In genomic region chr2:118098307-118098706, GRCh38 we compare ENCODE assay signal across 20 cellular contexts. TPM values are rescaled to one million over a fixed set of nuclear protein-coding genes. Genes with fewer than 3 reads are reported as not detected.
A peak's percentile ranks its signal among the peaks of the same experiment; 100 is the strongest.
DNase-seq lines count a peak whose midpoint lies in the region; ATAC-seq and TF ChIP-seq lines count a peak whose summit lies in the region.
"Had no signal": no experiment of that assay in that cellular context is flagged by ENCODE, and none has a peak within 500 bp of the region (broad histone marks: within the 10 kb centered on the region; RNA-seq: fewer than 3 reads in every experiment).

No MANE protein-coding gene starts in this region.

- no peaks in the 10 kb centered on the region for H3K36me3 Mint-ChIP-seq in natural killer cell treated with Interleukin-12 subunit alpha and Interleukin-12 subunit beta and Interleukin-15 and Interleukin-18, amount 100 ng/mL, for 72 hours
- no peaks in the 10 kb centered on the region for H3K36me3 Mint-ChIP-seq in natural killer cell
- H3K36me3 Mint-ChIP-seq in T-helper 17 cell (ENCODE audit: low read depth): peaks cover 3% of the 10 kb centered on the region

- H3K23ac ChIP-seq in trophoblast cell (ENCODE audit: low read length): no peak overlapping the region

- no peak overlapping the region for H3K18ac ChIP-seq in trophoblast cell (ENCODE audit: low read length)

- H3K4me1 ChIP-seq in trophoblast cell (ENCODE audit: control insufficient read depth in 1 of 2, insufficient read depth in 2 of 2, low read length in 2 of 2): no peaks in the 10 kb centered on the region
- H3K4me1 ChIP-seq: Peyer's patch had no signal

- no peak overlapping the region for H2AK5ac ChIP-seq in trophoblast cell (ENCODE audit: low read length)

- H3K9me3 ChIP-seq in T-helper 17 cell (ENCODE audit: control insufficient read depth, low read length, poor library complexity, severe bottlenecking) (no peaks in the 10 kb centered on the region), trophoblast cell (ENCODE audit: insufficient read depth, low read depth, low read length) (no peaks in the 10 kb centered on the region)
- H3K9me3 ChIP-seq: Peyer's patch had no signal

- H3K27me3 ChIP-seq in trophoblast cell (ENCODE audit: insufficient read depth, low read length): no peaks in the 10 kb centered on the region
- H3K27me3 ChIP-seq: Peyer's patch had no signal

- H3K9ac ChIP-seq in trophoblast cell (ENCODE audit: low read length): no peak overlapping the region
- H3K9ac ChIP-seq: KMS-11 had no signal

- peak overlapping the region; percentile 19 to 61 for H3K27ac Mint-ChIP-seq in natural killer cell treated with Interleukin-12 subunit alpha and Interleukin-12 subunit beta and Interleukin-15 and Interleukin-18, amount 100 ng/mL, for 72 hours
- H3K27ac Mint-ChIP-seq in natural killer cell (no peak overlapping the region), T-helper 17 cell (peak overlapping the region; percentile 37)
- H3K27ac Mint-ChIP-seq: GM23338 had no signal

- no peaks in the 10 kb centered on the region for H3K9me3 Mint-ChIP-seq in natural killer cell treated with Interleukin-12 subunit alpha and Interleukin-12 subunit beta and Interleukin-15 and Interleukin-18, amount 100 ng/mL, for 72 hours
- H3K9me3 Mint-ChIP-seq in natural killer cell: no peaks in the 10 kb centered on the region
- H3K9me3 Mint-ChIP-seq: CD8-positive, alpha-beta memory T cell; GM23338 had no signal

- no peak overlapping the region for H3K4me3 ChIP-seq in trophoblast cell (ENCODE audit: low read depth, low read length)
- H3K4me3 ChIP-seq: GM12878, GM23338, Peyer's patch had no signal

- intact Hi-C loops in natural killer cell (cut with micrococcal nuclease): no loop called here

- H2BK120ac ChIP-seq in trophoblast cell (ENCODE audit: insufficient read depth, low read length, poor library complexity): no peak overlapping the region

- H4K8ac ChIP-seq in trophoblast cell (ENCODE audit: low read depth, low read length): no peak overlapping the region

- TF ChIP-seq CTCF in natural killer cell (IDR thresholded peaks at IDR 0.05): no peak

- no peak overlapping the region for H2AFZ ChIP-seq in trophoblast cell (ENCODE audit: insufficient read depth, low read length, poor library complexity)
- H2AFZ ChIP-seq: GM23338 had no signal

- H3K36me3 ChIP-seq in trophoblast cell (ENCODE audit: control insufficient read depth in 1 of 2, insufficient read depth in 2 of 2, low read length in 2 of 2): peaks cover 2% of the 10 kb centered on the region in 2 experiments

- no peak overlapping the region for H3K4ac ChIP-seq in trophoblast cell (ENCODE audit: low read depth, low read length)

- H2BK5ac ChIP-seq in trophoblast cell (ENCODE audit: low read depth, low read length, poor library complexity): no peak overlapping the region

- H3K4me2 ChIP-seq in trophoblast cell (ENCODE audit: low read length): no peak overlapping the region
- H3K4me2 ChIP-seq: GM23338, KMS-11 had no signal

- H3K79me1 ChIP-seq in trophoblast cell (ENCODE audit: low read length): no peaks in the 10 kb centered on the region

- no peaks in the 10 kb centered on the region for H3K27me3 Mint-ChIP-seq in natural killer cell treated with Interleukin-12 subunit alpha and Interleukin-12 subunit beta and Interleukin-15 and Interleukin-18, amount 100 ng/mL, for 72 hours
- no peaks in the 10 kb centered on the region for H3K27me3 Mint-ChIP-seq in natural killer cell (ENCODE audit: low read depth in 2 of 2)
- no peaks in the 10 kb centered on the region for H3K27me3 Mint-ChIP-seq in T-helper 17 cell
- H3K27me3 Mint-ChIP-seq: CD8-positive, alpha-beta memory T cell had no signal

- no peak overlapping the region for H4K12ac ChIP-seq in trophoblast cell (ENCODE audit: low read depth, low read length)

- H3K4me1 Mint-ChIP-seq in natural killer cell treated with Interleukin-12 subunit alpha and Interleukin-12 subunit beta and Interleukin-15 and Interleukin-18, amount 100 ng/mL, for 72 hours (ENCODE audit: low read depth in 2 of 2): peaks cover 24 to 31% of the 10 kb centered on the region in 2 donors
- H3K4me1 Mint-ChIP-seq in natural killer cell: peaks cover 28 to 34% of the 10 kb centered on the region in 2 donors
- peaks cover 42% of the 10 kb centered on the region for H3K4me1 Mint-ChIP-seq in T-helper 17 cell

- H3K14ac ChIP-seq in trophoblast cell (ENCODE audit: low read length): no peak overlapping the region

- WGBS in trophoblast cell (ENCODE audit: extremely low coverage, insufficient coverage, insufficient read length): no CpG with 5 or more reads among the region's 1 CpG

- peak overlapping the region; percentile 30 for H3K4me3 Mint-ChIP-seq in natural killer cell treated with Interleukin-12 subunit alpha and Interleukin-12 subunit beta and Interleukin-15 and Interleukin-18, amount 100 ng/mL, for 72 hours
- H3K4me3 Mint-ChIP-seq in natural killer cell: no peak overlapping the region
- no peak overlapping the region for H3K4me3 Mint-ChIP-seq in T-helper 17 cell
- H3K4me3 Mint-ChIP-seq: CD8-positive, alpha-beta memory T cell; GM23338 had no signal

- H3K79me2 ChIP-seq in trophoblast cell (ENCODE audit: control insufficient read depth, insufficient read depth, low read length, poor library complexity): no peaks in the 10 kb centered on the region

- H2BK12ac ChIP-seq in trophoblast cell (ENCODE audit: low read length): no peak overlapping the region

- no peak overlapping the region for H3K27ac ChIP-seq in trophoblast cell (ENCODE audit: low read depth, low read length)
- H3K27ac ChIP-seq: KMS-11, Peyer's patch had no signal

- no peak for DNase-seq in natural killer cell treated with Interleukin-12 subunit alpha and Interleukin-12 subunit beta and Interleukin-15 and Interleukin-18, amount 100 ng/mL, for 72 hours (ENCODE audit: low spot score)
- DNase-seq in natural killer cell: no peak
- DNase-seq in T-helper 17 cell: no peak
- peak; percentile 2 for DNase-seq in dermis blood vessel endothelial cell
- DNase-seq in NOMO-1 (lab: John Stamatoyannopoulos, UW; ENCODE audit: unreplicated experiment in 2 of 2): no peak
- DNase-seq in trophoblast cell: no peak
- DNase-seq in NCI-H2227 treated with DMSO at 0.1 percent for 48 hours (lab: John Stamatoyannopoulos, UW): no peak
- DNase-seq: CD8-positive, alpha-beta memory T cell; DMS53; EL; HCEC 1CT; NCI-H1417 treated with DMSO at 0.1 percent for 48 hours; NCI-H187 treated with DMSO at 0.1 percent for 48 hours; NCI-H226; NCI-H524; Peyer's patch had no signal

- ATAC-seq in natural killer cell treated with Interleukin-12 subunit alpha and Interleukin-12 subunit beta and Interleukin-15 and Interleukin-18, amount 100 ng/mL, for 72 hours: no peak
- no peak for ATAC-seq in natural killer cell
- ATAC-seq in T-helper 17 cell: no peak
- ATAC-seq: GM12878, GM23338, Right ventricle myocardium inferior had no signal

- H4K91ac ChIP-seq in trophoblast cell (ENCODE audit: low read depth, low read length): no peak overlapping the region

RNA-seq across cellular contexts. Expression of gene INSIG2, which starts 10.0 kb away (rescaled TPM):
- total RNA-seq in natural killer cell treated with Interleukin-12 subunit alpha and Interleukin-12 subunit beta and Interleukin-15 and Interleukin-18, amount 100 ng/mL, for 72 hours: 10 to 100 TPM; 21.7 to 47.7 TPM
- total RNA-seq in natural killer cell: 10 to 100 TPM in 2 of 3 donors, 1 to 10 TPM in 1; 9.5 to 20.5 (median 13.9) TPM
- 10 to 100 TPM in 1 of 2 donors, 1 to 10 TPM in 1; 9.6 to 15.3 TPM for total RNA-seq in T-helper 17 cell
- 15.5 and 22.9 TPM in 2 replicates for total RNA-seq in dermis blood vessel endothelial cell
- polyA plus RNA-seq in trophoblast cell (2013): 7.8 and 8.2 TPM in 2 replicates

Comparison
In these comparisons a context has a peak if more than half of its experiments do, and no peak if none do; other contexts are left out.
1. H3K27ac Mint-ChIP-seq: peak in natural killer cell treated with Interleukin-12 subunit alpha and Interleukin-12 subunit beta and Interleukin-15 and Interleukin-18, amount 100 ng/mL, for 72 hours (2 of 2) and T-helper 17 cell (single experiment); none in natural killer cell (0 of 2).